ENCODE assay signal across 8 cellular contexts in genomic region chr14:90816686-90817436, GRCh38. TPM values are rescaled to one million over a fixed set of nuclear protein-coding genes. Genes with fewer than 3 reads are reported as not detected.
DNase-seq lines count a peak whose midpoint lies in the region; ATAC-seq and TF ChIP-seq lines count a peak whose summit lies in the region.

No MANE protein-coding gene starts in this region.

- peak overlapping the region; percentile 45 for H3K4me3 Mint-ChIP-seq in activated CD8-positive, alpha-beta memory T cell treated with anti-CD3 and anti-CD28 coated beads, Interleukin-2, amount 10 ng/mL, durations not matched to agents 7 days and 5 days

- H3K4me3 ChIP-seq in brain microvascular endothelial cell (ENCODE audit: low read depth, low read length) (peak overlapping the region; percentile 20), thymus (ENCODE audit: low read length) (peak overlapping the region; percentile 68)

- no peaks in the 10 kb centered on the region for H3K9me3 Mint-ChIP-seq in activated CD8-positive, alpha-beta memory T cell treated with anti-CD3 and anti-CD28 coated beads, Interleukin-2, amount 10 ng/mL, durations not matched to agents 7 days and 5 days (ENCODE audit: low read depth)

- H3K9me3 ChIP-seq in thymus (ENCODE audit: control insufficient read depth), result no peaks in the 10 kb centered on the region

- H3K27me3 ChIP-seq in brain microvascular endothelial cell (replicated peaks), result no peaks in the 10 kb centered on the region
- H3K27me3 ChIP-seq in thymus (ENCODE audit: control insufficient read depth, insufficient read depth), result peaks cover 9% of the 10 kb centered on the region

- H3K27ac ChIP-seq in brain microvascular endothelial cell, result no peak overlapping the region
- H3K27ac ChIP-seq in thymus (ENCODE audit: low read depth), result no peak overlapping the region

- 59% methylated on average over 16 of the region's 16 CpGs for WGBS in thymus

- no peak for ATAC-seq in activated CD8-positive, alpha-beta memory T cell treated with anti-CD3 and anti-CD28 coated beads, Interleukin-2, amount 10 ng/mL, durations not matched to agents 7 days and 5 days
- ATAC-seq in left lobe of liver, result peak; percentile 13

- in situ Hi-C loops in brain microvascular endothelial cell (cut with HindIII; ENCODE audit: low pct_ligation_motif_present, low sequenced_read_pairs), result no loop called here

- CTCF ChIA-PET in activated CD8-positive, alpha-beta memory T cell treated with anti-CD3 and anti-CD28 coated beads, Interleukin-2, amount 10 ng/mL, durations not matched to agents 7 days and 5 days (lab: Charles Lee), result interaction anchor here (1.1 to 1.6 kb wide), 2 partner anchors 15 to 59 kb away, joined by 3 to 4 read pairs; no protein-coding TSS in a partner anchor

- DNase-seq in activated CD8-positive, alpha-beta memory T cell treated with anti-CD3 and anti-CD28 coated beads, Interleukin-2, amount 10 ng/mL, durations not matched to agents 7 days and 5 days, result no peak
- no peak for DNase-seq in activated CD8-positive, alpha-beta memory T cell treated with anti-CD3 and anti-CD28 coated beads for 24 hours
- DNase-seq in brain microvascular endothelial cell (no peak), left lobe of liver (ENCODE audit: low spot score) (peak; percentile 65), NCI-H345 (lab: John Stamatoyannopoulos, UW) (no peak), SKM-1 (lab: John Stamatoyannopoulos, UW; ENCODE audit: unreplicated experiment) (no peak), foreskin melanocyte (no peak)

- H3K36me3 ChIP-seq in brain microvascular endothelial cell (replicated peaks), result no peaks in the 10 kb centered on the region
- no peaks in the 10 kb centered on the region for H3K36me3 ChIP-seq in thymus (ENCODE audit: control insufficient read depth, insufficient read depth)

- no peak for TF ChIP-seq CTCF in brain microvascular endothelial cell (IDR thresholded peaks at IDR 0.05; ENCODE audit: low read depth, low read length, missing control alignments)

- no peaks in the 10 kb centered on the region for H3K4me1 ChIP-seq in thymus (ENCODE audit: control insufficient read depth, insufficient read depth, low read length)

- peaks cover 11% of the 10 kb centered on the region for H3K4me1 Mint-ChIP-seq in activated CD8-positive, alpha-beta memory T cell treated with anti-CD3 and anti-CD28 coated beads, Interleukin-2, amount 10 ng/mL, durations not matched to agents 7 days and 5 days

- H3K36me3 Mint-ChIP-seq in activated CD8-positive, alpha-beta memory T cell treated with anti-CD3 and anti-CD28 coated beads, Interleukin-2, amount 10 ng/mL, durations not matched to agents 7 days and 5 days, result peaks cover 2% of the 10 kb centered on the region

- no peak overlapping the region for H3K27ac Mint-ChIP-seq in activated CD8-positive, alpha-beta memory T cell treated with anti-CD3 and anti-CD28 coated beads, Interleukin-2, amount 10 ng/mL, durations not matched to agents 7 days and 5 days

- H3K27me3 Mint-ChIP-seq in activated CD8-positive, alpha-beta memory T cell treated with anti-CD3 and anti-CD28 coated beads, Interleukin-2, amount 10 ng/mL, durations not matched to agents 7 days and 5 days, result peaks cover 15% of the 10 kb centered on the region

RNA-seq across cellular contexts. Expression of gene TTC7B, which starts 0.6 kb away (rescaled TPM):
- total RNA-seq in activated CD8-positive, alpha-beta memory T cell treated with anti-CD3 and anti-CD28 coated beads, Interleukin-2, amount 10 ng/mL, durations not matched to agents 7 days and 5 days, result 1 to 10 TPM; 4.9 to 8.3 TPM
- total RNA-seq in left lobe of liver, result 32.4 TPM
- 5.6 TPM for polyA plus RNA-seq in thymus
